33 cellular contexts compared by ENCODE assay signal in genomic region chr3:122200681-122201080, GRCh38. TPM values are rescaled to one million over a fixed set of nuclear protein-coding genes. Genes with fewer than 3 reads are reported as not detected.
A peak's percentile ranks its signal among the peaks of the same experiment; 100 is the strongest.
DNase-seq lines count a peak whose midpoint lies in the region; ATAC-seq and FAIRE-seq lines count a peak whose summit lies in the region.
"Had no signal": no experiment of that assay in that cellular context is flagged by ENCODE, and none has a peak within 500 bp of the region (broad histone marks: within the 10 kb centered on the region; RNA-seq: fewer than 3 reads in every experiment).

No MANE protein-coding gene starts in this region.

- H3K4me1 ChIP-seq in small intestine (ENCODE audit: control insufficient read depth in 2 of 2, insufficient read depth in 1 of 2, low read depth in 1 of 2, low read length in 1 of 2), result no peaks in the 10 kb centered on the region
- H3K4me1 ChIP-seq: SJCRH30, suprapubic skin, upper lobe of right lung had no signal

- H3K27me3 ChIP-seq in small intestine (ENCODE audit: control insufficient read depth in 2 of 2, insufficient read depth in 2 of 2, low read length in 2 of 2), result no peaks in the 10 kb centered on the region
- H3K27me3 ChIP-seq: SJCRH30, suprapubic skin, upper lobe of right lung had no signal

- FAIRE-seq in small intestine (lab: Jason Lieb, UNC), result no peak
- FAIRE-seq: A204.1, D721Med, H54, HTR-8/SVneo, K562, TTC549 had no signal

- no peak overlapping the region for H3K9ac ChIP-seq in SK-N-MC (ENCODE audit: insufficient read length)

- ATAC-seq in HG03095 (IDR thresholded peaks at IDR 0.05; ENCODE audit: unreplicated experiment), result no peak
- ATAC-seq: effector memory CD8-positive, alpha-beta T cell; K562; left lobe of liver; stimulated activated naive B cell treated with anti-CD40 and anti-IgM and Interleukin-4, amounts not matched to agents 10 μg/mL and 1 μg/mL and 100 μg/mL, for 72 hours; upper lobe of right lung had no signal

- H3K27ac ChIP-seq in SK-N-MC, result no peak overlapping the region
- H3K27ac ChIP-seq in small intestine (ENCODE audit: low read depth in 1 of 2, low read length in 1 of 2), result no peak overlapping the region
- no peak overlapping the region for H3K27ac ChIP-seq in substantia nigra (ENCODE audit: low read depth, low read length, poor library complexity, severe bottlenecking)
- H3K27ac ChIP-seq: SJCRH30, skin epidermis, suprapubic skin, upper lobe of right lung had no signal

- 53 to 73% (median 68%) methylated on average over 2 of the region's 3 CpGs for WGBS in small intestine, 3 donors

- H3K9me3 ChIP-seq in SK-N-MC (ENCODE audit: low read depth, low read length), result no peaks in the 10 kb centered on the region
- no peaks in the 10 kb centered on the region for H3K9me3 ChIP-seq in small intestine (ENCODE audit: control insufficient read depth, low read depth)
- H3K9me3 ChIP-seq: SJCRH30, suprapubic skin, upper lobe of right lung had no signal

- peak; percentile 18 for DNase-seq in NCI-H2196 (lab: John Stamatoyannopoulos, UW; ENCODE audit: unreplicated experiment)
- DNase-seq in NCI-H2196 treated with DMSO at 0.1 percent for 48 hours (lab: John Stamatoyannopoulos, UW; ENCODE audit: unreplicated experiment), result no peak
- DNase-seq in NCI-H2029 (lab: John Stamatoyannopoulos, UW), result peak; percentile 62
- peak; percentile 64 for DNase-seq in SK-N-MC (ENCODE audit: low read depth, low spot score)
- peak; percentile 26 for DNase-seq in small intestine
- no peak for DNase-seq in substantia nigra (lab: John Stamatoyannopoulos, UW)
- no peak for DNase-seq in globus pallidus (ENCODE audit: low spot score)
- DNase-seq: activated CD4-positive, alpha-beta memory T cell treated with anti-CD3 and anti-CD28 coated beads for 36 hours; activated CD4-positive, CD25-positive, alpha-beta regulatory T cell treated with anti-CD3 and anti-CD28 coated beads, Interleukin-2, amount 50 U/mL, for 72 hours; activated CD8-positive, alpha-beta memory T cell treated with anti-CD3 and anti-CD28 coated beads, Interleukin-2, amount 50 U/mL, for 4 hours; activated naive CD4-positive, alpha-beta T cell treated with Interleukin-2 at 50 U/mL for 16 hours; caudate nucleus; CD4-positive, CD25-positive, alpha-beta regulatory T cell; cortex of kidney; effector memory CD8-positive, alpha-beta T cell; erythroblast; NCI-H1417 treated with DMSO at 0.1 percent for 48 hours; NCI-H2171 treated with DMSO at 0.1 percent for 48 hours; NCI-H526 treated with DMSO at 0.1 percent for 48 hours; nephron progenitor cell; SJCRH30; stimulated activated naive B cell treated with anti-CD40 and anti-IgM and Interleukin-4, amounts not matched to agents 10 μg/mL and 1 μg/mL and 100 μg/mL, for 72 hours; upper lobe of right lung had no signal

- no peak overlapping the region for H3K4me3 ChIP-seq in SK-N-MC
- H3K4me3 ChIP-seq in small intestine (ENCODE audit: low read depth in 1 of 2, low read length in 2 of 2), result no peak overlapping the region
- H3K4me3 ChIP-seq: K562, SJCRH30, skin epidermis, suprapubic skin, upper lobe of right lung had no signal

- H3K36me3 ChIP-seq in SK-N-MC (ENCODE audit: insufficient read depth, low read length) (no peaks in the 10 kb centered on the region), small intestine (ENCODE audit: control insufficient read depth in 2 of 2, insufficient read depth in 2 of 2, low read length in 2 of 2) (no peaks in the 10 kb centered on the region)
- H3K36me3 ChIP-seq: SJCRH30, suprapubic skin, upper lobe of right lung had no signal

RNA-seq across cellular contexts. Expression of gene CASR, which starts 17.2 kb away (rescaled TPM):
- polyA plus RNA-seq in small intestine, result under 1 TPM in 2 of 3 donors, not detected in 1; 0.19 to 0.22 TPM
- polyA plus RNA-seq: K562 had no signal

Comparison
In these comparisons a context has a peak if more than half of its experiments do, and no peak if none do; other contexts are left out.
1. DNase-seq: peak in NCI-H2196 (single experiment), NCI-H2029 (single experiment), SK-N-MC (single experiment) and small intestine (single experiment); none in NCI-H2196 treated with DMSO at 0.1 percent for 48 hours (single experiment), substantia nigra (0 of 49) and globus pallidus (single experiment).